Comparison of ENCODE assay signal across 8 cellular contexts in the genomic region with DNA sequence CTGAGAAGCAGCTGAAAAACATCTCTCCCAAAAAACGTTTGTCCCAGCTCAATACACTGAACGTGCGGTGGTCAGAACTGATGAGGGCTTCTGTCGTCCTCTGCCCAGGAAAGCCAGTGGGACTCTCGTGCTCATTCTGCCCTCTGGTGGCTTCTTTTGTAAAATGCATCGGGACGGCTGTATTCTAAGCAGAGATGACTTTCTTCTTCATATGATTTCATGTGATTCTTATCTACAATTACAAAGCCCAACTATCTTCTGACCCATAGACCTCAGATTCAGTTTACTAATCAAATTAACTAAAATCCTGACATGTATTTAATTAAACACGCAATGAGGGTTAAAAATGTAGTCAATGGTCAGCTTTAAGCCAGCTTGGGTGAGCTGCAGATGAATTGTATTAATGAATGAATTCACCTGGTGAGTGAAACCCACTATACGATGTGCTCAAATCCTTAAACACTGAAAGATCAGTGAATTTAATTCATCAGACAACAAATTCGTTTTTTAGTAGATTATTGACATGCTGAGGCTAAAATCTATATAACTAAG.
DNase-seq lines count a peak whose midpoint lies in the region; ATAC-seq and TF ChIP-seq lines count a peak whose summit lies in the region.

No MANE protein-coding gene starts in this region.

- H3K4me3 ChIP-seq in DOHH2 (ENCODE audit: low read length), result no peak overlapping the region
- H3K4me3 ChIP-seq in parathyroid adenoma (ENCODE audit: low read depth, low read length), result no peak overlapping the region

- no peaks in the 10 kb centered on the region for H4K20me1 ChIP-seq in DOHH2 (ENCODE audit: control insufficient read depth, insufficient read depth, low read depth, low read length)

- H2AFZ ChIP-seq in parathyroid adenoma, result no peak overlapping the region

- H3K4me1 ChIP-seq in DOHH2 (ENCODE audit: control insufficient read depth, low read length), result no peaks in the 10 kb centered on the region
- no peaks in the 10 kb centered on the region for H3K4me1 ChIP-seq in parathyroid adenoma

- H3K27me3 ChIP-seq in DOHH2 (ENCODE audit: control insufficient read depth, low read length) (peaks cover 25% of the 10 kb centered on the region), parathyroid adenoma (ENCODE audit: control insufficient read depth, insufficient read depth, low read length) (no peaks in the 10 kb centered on the region)

- no peaks in the 10 kb centered on the region for H3K79me2 ChIP-seq in DOHH2 (ENCODE audit: control insufficient read depth, low read length)
- no peaks in the 10 kb centered on the region for H3K79me2 ChIP-seq in parathyroid adenoma

- H3K9ac ChIP-seq in parathyroid adenoma, result no peak overlapping the region

- H3K4me2 ChIP-seq in DOHH2 (ENCODE audit: low read length), result no peak overlapping the region
- H3K4me2 ChIP-seq in parathyroid adenoma (ENCODE audit: low read length), result no peak overlapping the region

- no peaks in the 10 kb centered on the region for H3K9me2 ChIP-seq in DOHH2 (replicated peaks; ENCODE audit: control insufficient read depth, low read length)

- H3K36me3 ChIP-seq in DOHH2 (ENCODE audit: control insufficient read depth, low read length) (no peaks in the 10 kb centered on the region), parathyroid adenoma (ENCODE audit: control insufficient read depth, insufficient read depth, low read length) (no peaks in the 10 kb centered on the region)

- TF ChIP-seq CTCF in DOHH2 (IDR thresholded peaks at IDR 0.05; ENCODE audit: low read depth, low read length, poor library complexity, severe bottlenecking) (peak; percentile 83), parathyroid adenoma (IDR thresholded peaks at IDR 0.05) (peak; percentile 65)

- peak; percentile 50 for DNase-seq in M059J (ENCODE audit: low read depth)
- DNase-seq in SK-N-DZ (ENCODE audit: low spot score), result peak; percentile 70
- peak; percentile 41 for DNase-seq in activated naive CD4-positive, alpha-beta T cell treated with anti-CD3 and anti-CD28 coated beads, Interleukin-2, amount 50 U/mL, for 16 hours
- DNase-seq in glomerular endothelial cell (ENCODE audit: extremely low read depth, low read depth, low spot score), result peak; percentile 36

- ATAC-seq in GM21723 (IDR thresholded peaks at IDR 0.05; ENCODE audit: unreplicated experiment), result peak; percentile 87
- no peak for ATAC-seq in GM21737 (IDR thresholded peaks at IDR 0.05; ENCODE audit: unreplicated experiment)

- H3K27ac ChIP-seq in DOHH2 (ENCODE audit: low read depth, low read length), result no peak overlapping the region
- H3K27ac ChIP-seq in parathyroid adenoma, result no peak overlapping the region

- H3K9me3 ChIP-seq in DOHH2 (ENCODE audit: control insufficient read depth, insufficient read depth, low read length) (no peaks in the 10 kb centered on the region), parathyroid adenoma (ENCODE audit: control insufficient read depth, low read length) (no peaks in the 10 kb centered on the region)

- H3F3A ChIP-seq in DOHH2 (ENCODE audit: control insufficient read depth, insufficient read depth), result no peaks in the 10 kb centered on the region
